ENCODE assay signal across 1 cellular context in the genomic region with DNA sequence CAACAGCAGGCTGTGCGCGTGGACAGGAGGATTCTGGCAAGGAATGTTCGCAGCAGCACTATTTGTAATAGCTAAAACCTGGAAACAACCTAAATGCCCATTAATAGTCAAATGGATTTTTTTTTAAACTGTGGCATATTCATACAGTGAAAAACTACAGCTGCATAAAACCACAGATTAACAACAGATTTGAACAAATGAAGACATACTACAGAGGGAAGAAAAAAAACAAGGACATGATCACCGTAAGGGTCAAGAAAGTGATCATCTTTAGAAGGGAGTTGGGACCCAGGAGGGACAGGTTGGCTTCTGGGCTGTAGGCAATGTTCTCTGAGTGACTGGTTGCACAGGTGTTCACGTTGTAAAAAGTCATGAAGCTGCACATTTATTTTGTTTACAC.
TF ChIP-seq lines count a peak whose summit lies in the region.

No MANE protein-coding gene starts in this region.

TF ChIP-seq in IMR-90, 13 proteins besides CTCF, POLR2A, EP300 and RAD21:
- TF ChIP-seq USF2 (IDR thresholded peaks at IDR 0.05; ENCODE audit: low read depth, low read length) (no peak), MAFK (IDR thresholded peaks at IDR 0.05; ENCODE audit: low read depth, low read length) (no peak), MAZ (IDR thresholded peaks at IDR 0.05; ENCODE audit: borderline replicate concordance, low read depth, low read length) (no peak), BHLHE40 (IDR thresholded peaks at IDR 0.05; ENCODE audit: low read depth, low read length) (no peak), SMC3 (IDR thresholded peaks at IDR 0.05; ENCODE audit: low read depth, low read length) (no peak), NFE2L2 (IDR thresholded peaks at IDR 0.05; ENCODE audit: low read depth, low read length) (no peak), CHD1 (IDR thresholded peaks at IDR 0.05; ENCODE audit: low read depth, low read length) (no peak), RCOR1 (IDR thresholded peaks at IDR 0.05; ENCODE audit: insufficient replicate concordance, low read length) (no peak), MXI1 (IDR thresholded peaks at IDR 0.05; ENCODE audit: borderline replicate concordance, low read depth, low read length) (no peak), CEBPB (IDR thresholded peaks at IDR 0.05; ENCODE audit: low read depth, low read length) (no peak), RFX5 (IDR thresholded peaks at IDR 0.05; ENCODE audit: low read depth, low read length) (no peak), FOS (IDR thresholded peaks at IDR 0.05; ENCODE audit: low read depth, low read length) (no peak)
- TF ChIP-seq, protein P1, sequence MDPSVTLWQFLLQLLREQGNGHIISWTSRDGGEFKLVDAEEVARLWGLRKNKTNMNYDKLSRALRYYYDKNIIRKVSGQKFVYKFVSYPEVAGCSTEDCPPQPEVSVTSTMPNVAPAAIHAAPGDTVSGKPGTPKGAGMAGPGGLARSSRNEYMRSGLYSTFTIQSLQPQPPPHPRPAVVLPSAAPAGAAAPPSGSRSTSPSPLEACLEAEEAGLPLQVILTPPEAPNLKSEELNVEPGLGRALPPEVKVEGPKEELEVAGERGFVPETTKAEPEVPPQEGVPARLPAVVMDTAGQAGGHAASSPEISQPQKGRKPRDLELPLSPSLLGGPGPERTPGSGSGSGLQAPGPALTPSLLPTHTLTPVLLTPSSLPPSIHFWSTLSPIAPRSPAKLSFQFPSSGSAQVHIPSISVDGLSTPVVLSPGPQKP (IDR thresholded peaks at IDR 0.05; ENCODE audit: borderline replicate concordance, low read depth, low read length) = no peak
